ENCODE assay signal across 21 cellular contexts in genomic region chr17:72414032-72414396, GRCh38.
"Had no signal": no experiment of that assay in that cellular context is flagged by ENCODE, and none has a peak within 500 bp of the region (broad histone marks: within the 10 kb centered on the region; RNA-seq: fewer than 3 reads in every experiment).

No MANE protein-coding gene starts in this region.

- DNase-seq: dermis blood vessel endothelial cell; endodermal cell; erythroblast; foreskin keratinocyte; left ventricle myocardium superior; mesendoderm; naive B cell; nephron progenitor cell; psoas muscle; retina; sigmoid colon; stimulated activated naive CD4-positive, alpha-beta T cell; stomach; substantia nigra had no signal

- H3K27ac Mint-ChIP-seq: endodermal cell, naive B cell, nephron progenitor cell had no signal

- H3K4me1 Mint-ChIP-seq: naive B cell had no signal

- H3K27ac ChIP-seq: colonic mucosa, foreskin keratinocyte, neutrophil, psoas muscle, sigmoid colon, skin epidermis, thoracic aorta, transverse colon had no signal

- H3K4me3 ChIP-seq: colonic mucosa, lung, psoas muscle, sigmoid colon, skin epidermis, stomach, thoracic aorta, transverse colon had no signal

- H3K9me3 ChIP-seq: colonic mucosa, neutrophil had no signal

- FAIRE-seq: endothelial cell of umbilical vein had no signal

- ATAC-seq: foreskin keratinocyte, left ventricle myocardium superior, psoas muscle had no signal

- H3K4me3 Mint-ChIP-seq: endodermal cell, naive B cell, nephron progenitor cell had no signal

- H3K4me1 ChIP-seq: colonic mucosa, psoas muscle, sigmoid colon had no signal

- H3K36me3 ChIP-seq: colonic mucosa, neutrophil, sigmoid colon, thoracic aorta had no signal

- H3K27me3 ChIP-seq: colonic mucosa, foreskin keratinocyte, neutrophil, sigmoid colon, stomach, transverse colon had no signal
